Comparison of ENCODE assay signal across 8 cellular contexts in the genomic region with DNA sequence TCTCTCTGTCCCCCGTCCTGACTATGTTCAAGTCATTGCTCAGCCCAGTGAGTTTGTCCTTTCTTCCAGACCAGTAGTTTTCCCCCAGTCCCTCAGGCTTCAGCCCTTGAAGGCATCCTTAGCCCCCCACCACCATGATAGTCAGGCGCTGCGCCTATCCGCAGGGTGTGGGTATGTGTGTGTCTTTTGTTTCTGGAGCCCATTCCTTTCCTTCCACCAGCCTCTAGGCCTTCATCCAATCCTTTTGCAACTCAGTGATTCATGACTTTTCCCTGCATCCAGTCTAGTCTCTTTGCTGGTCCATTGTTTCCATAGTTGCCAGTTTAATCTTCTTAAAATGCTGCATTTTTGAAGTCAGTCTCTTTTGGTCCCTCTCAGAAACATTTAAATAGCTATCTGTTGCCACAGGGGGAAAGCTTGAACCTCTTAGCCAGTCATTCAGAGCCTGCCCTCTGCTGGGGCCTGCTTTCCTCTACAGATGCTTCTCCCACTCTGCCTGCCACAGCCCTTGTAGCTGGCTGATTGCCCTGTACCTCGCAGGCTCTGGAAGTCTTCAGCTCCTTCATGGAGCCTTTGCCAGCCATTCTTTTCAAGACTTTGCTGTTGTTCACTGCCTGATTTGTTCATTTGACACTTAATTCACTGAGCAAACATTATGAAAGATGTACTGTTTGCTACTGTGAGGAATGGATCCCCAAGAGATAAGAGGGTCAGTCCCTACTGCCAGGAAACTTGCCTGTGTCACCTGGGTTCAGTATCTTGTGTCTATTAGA. TPM values are rescaled to one million over a fixed set of nuclear protein-coding genes. Genes with fewer than 3 reads are reported as not detected.
DNase-seq lines count a peak whose midpoint lies in the region; ATAC-seq, FAIRE-seq and TF ChIP-seq lines count a peak whose summit lies in the region.

No MANE protein-coding gene starts in this region.

- H2BK12ac ChIP-seq in H1 (ENCODE audit: low read depth, low read length), result no peak overlapping the region

- no peak overlapping the region for H3K27ac ChIP-seq in BLaER1
- no peak overlapping the region for H3K27ac ChIP-seq in H1 (ENCODE audit: low read depth, low read length)
- peak overlapping the region; percentile 20 for H3K27ac ChIP-seq in mesodermal cell (ENCODE audit: low read depth, low read length, severe bottlenecking)

- H3K4ac ChIP-seq in H1 (replicated peaks; ENCODE audit: insufficient read length, low read depth, low read length), result no peak overlapping the region

- H3K79me1 ChIP-seq in H1 (ENCODE audit: low read depth, low read length), result peaks cover 4% of the 10 kb centered on the region; the same call in 1 of the 2 replicates

- H3K23ac ChIP-seq in H1 (ENCODE audit: insufficient read length), result no peak overlapping the region

- H4K8ac ChIP-seq in H1 (ENCODE audit: extremely low read depth, insufficient read depth, low read length), result no peak overlapping the region

- CTCF ChIA-PET in H1 (lab: Charles Lee; ENCODE audit: partially characterized antibody), result interaction anchor here (0.7 to 5.6 kb wide), 47 partner anchors 8 to 438 kb away, joined by 3 to 65 read pairs (median 3); a partner anchor contains a TSS

- no peak overlapping the region for H2BK20ac ChIP-seq in H1 (ENCODE audit: low read length)

- TF ChIP-seq CTCF in H1 (IDR thresholded peaks at IDR 0.05; ENCODE audit: control extremely low read depth in 1 of 3, insufficient read depth in 1 of 3, low read depth in 1 of 3, low read length in 3 of 3), result peak; percentile 67 to 95 (median 87)

- peak; percentile 41 for DNase-seq in NCI-H748 (lab: John Stamatoyannopoulos, UW; ENCODE audit: unreplicated experiment)
- DNase-seq in activated CD8-positive, alpha-beta memory T cell treated with anti-CD3 and anti-CD28 coated beads for 4 hours (ENCODE audit: low read depth in 2 of 2), result peak; percentile 20 to 22
- DNase-seq in H1 (ENCODE audit: low read depth in 1 of 2, low spot score in 2 of 2), result peak; percentile 38 to 59
- DNase-seq in stimulated activated CD8-positive, alpha-beta memory T cell treated with anti-CD3 and anti-CD28 coated beads, Interleukin-2, amount 100 ng/mL, for 1 hour (ENCODE audit: low read depth in 2 of 2), result peak; percentile 24 to 31

- H4K5ac ChIP-seq in H1 (ENCODE audit: insufficient read length, low read depth, low read length), result no peak overlapping the region

- POLR2A ChIA-PET in H1 (lab: Charles Lee; ENCODE audit: partially characterized antibody), result interaction anchor here (1.0 kb wide), 1 partner anchor 58 kb away, joined by 3 read pairs; no protein-coding TSS in a partner anchor

- H3K9me3 ChIP-seq in BLaER1, result no peaks in the 10 kb centered on the region
- H3K9me3 ChIP-seq in H1 (ENCODE audit: insufficient read depth in 2 of 2, low read depth in 1 of 2, low read length in 1 of 2), result no peaks in the 10 kb centered on the region
- H3K9me3 ChIP-seq in mesodermal cell (ENCODE audit: control insufficient read depth, low read length), result no peaks in the 10 kb centered on the region

- H3K36me3 ChIP-seq in BLaER1, result peaks cover 34% of the 10 kb centered on the region
- peaks cover 0 to 5% (median under 1%) of the 10 kb centered on the region in 4 experiments; a peak in 5 of 8 replicates for H3K36me3 ChIP-seq in H1 (ENCODE audit: control insufficient read depth in 2 of 4, insufficient read depth in 4 of 4, low read length in 3 of 4)
- H3K36me3 ChIP-seq in mesodermal cell (ENCODE audit: control insufficient read depth, insufficient read depth, low read length), result peaks cover 30% of the 10 kb centered on the region

- 66% methylated on average over 5 of the region's 5 CpGs; no CpG with 5 or more reads in 1 of the 2 experiments for WGBS in H1 (ENCODE audit: extremely low coverage in 1 of 2, insufficient coverage in 1 of 2, insufficient read length in 1 of 2, insufficient replicate concordance in 2 of 2, low coverage in 1 of 2, low lambda C conversion rate in 2 of 2, missing lambda C conversion rate in 1 of 2), 2 experiments
- WGBS in mesodermal cell (ENCODE audit: insufficient coverage in 2 of 2), 2 experiments, result 63 to 67% methylated on average over 1 to 2 of the region's 5 CpGs

- 0 out of 4 replicates have a peak, but pooled peaks cover 0 to 5% of the 10 kb centered on the region in 2 experiments for H3K79me2 ChIP-seq in H1 (ENCODE audit: control insufficient read depth in 1 of 2, insufficient read depth in 2 of 2, low read length in 2 of 2)

- no peak overlapping the region for H3K14ac ChIP-seq in H1 (ENCODE audit: insufficient read length)

- TF ChIP-seq POLR2A in H1 (IDR thresholded peaks at IDR 0.05; ENCODE audit: control extremely low read depth in 1 of 2, low read depth in 2 of 2, low read length in 2 of 2), result no peak

- H3K4me1 ChIP-seq in BLaER1 (peaks cover 33% of the 10 kb centered on the region), H1 (replicated peaks in 1 of 4; ENCODE audit: control insufficient read depth in 3 of 4, insufficient read depth in 4 of 4, low read length in 3 of 4) (peaks cover 0 to 6% (median 3%) of the 10 kb centered on the region in 4 experiments; a peak in 3 of 7 replicates), mesodermal cell (ENCODE audit: control insufficient read depth, insufficient read depth, low read length, poor library complexity, severe bottlenecking) (no peaks in the 10 kb centered on the region)

- H3K23me2 ChIP-seq in H1 (ENCODE audit: low read depth, low read length), result no peaks in the 10 kb centered on the region

- no peak overlapping the region for H3K18ac ChIP-seq in H1 (ENCODE audit: extremely low read depth, low read length)

- H3K9ac ChIP-seq in BLaER1 (no peak overlapping the region), H1 (replicated peaks in 1 of 4; ENCODE audit: extremely low read depth in 1 of 4, low read depth in 3 of 4, low read length in 3 of 4) (no peak overlapping the region)

- no peak overlapping the region for H4K91ac ChIP-seq in H1 (replicated peaks; ENCODE audit: insufficient read length, low read length)

- H3K56ac ChIP-seq in H1 (replicated peaks; ENCODE audit: insufficient read length, low read depth, low read length), result no peak overlapping the region

- no peak for FAIRE-seq in H1 (lab: Jason Lieb, UNC)

- no peak overlapping the region for H2AFZ ChIP-seq in H1 (ENCODE audit: low read length)

- H4K20me1 ChIP-seq in BLaER1, result peaks cover 64% of the 10 kb centered on the region
- H4K20me1 ChIP-seq in H1 (replicated peaks in 1 of 2; ENCODE audit: control insufficient read depth in 1 of 2, insufficient read depth in 2 of 2, low read length in 2 of 2), result no peaks in the 10 kb centered on the region

- H3K27me3 ChIP-seq in BLaER1 (no peaks in the 10 kb centered on the region), H1 (replicated peaks in 1 of 4; ENCODE audit: control insufficient read depth in 3 of 4, extremely low read depth in 1 of 4, insufficient read depth in 3 of 4, low read length in 3 of 4) (no peaks in the 10 kb centered on the region)

- no peak overlapping the region for H2BK120ac ChIP-seq in H1 (replicated peaks; ENCODE audit: low read depth, low read length)

- H3K4me3 ChIP-seq in BLaER1, result no peak overlapping the region
- H3K4me3 ChIP-seq in H1 (ENCODE audit: extremely low read depth in 1 of 4, insufficient read depth in 2 of 4, low read depth in 3 of 4, low read length in 4 of 4), result no peak overlapping the region
- H3K4me3 ChIP-seq in mesodermal cell (ENCODE audit: extremely low read depth, insufficient read depth, low read length, poor library complexity, severe bottlenecking), result no peak overlapping the region

- H3K4me2 ChIP-seq in BLaER1 (peak overlapping the region; percentile 48), H1 (ENCODE audit: insufficient read depth in 1 of 2, low read depth in 2 of 2, low read length in 2 of 2) (0 out of 4 replicates have a peak overlapping the region, but pooled peaks of 1 of the 2 experiments have one; percentile 1)

- no peak for TF ChIP-seq EP300 in H1 (IDR thresholded peaks at IDR 0.05; ENCODE audit: borderline replicate concordance in 1 of 2, low read depth in 2 of 2, low read length in 2 of 2)

- H2BK5ac ChIP-seq in H1 (ENCODE audit: low read depth, low read length), result no peak overlapping the region

- no peak overlapping the region; the same call in 1 of the 2 replicates for H2AK5ac ChIP-seq in H1 (ENCODE audit: low read depth, low read length)

- TF ChIP-seq RAD21 in H1 (IDR thresholded peaks at IDR 0.05 in 1 of 2, conservative IDR thresholded peaks at IDR 0.05 in 1 of 2; ENCODE audit: low read depth in 2 of 2, low read length in 2 of 2), result peak; percentile 77 to 78

- ATAC-seq in GM19025 (IDR thresholded peaks at IDR 0.05; ENCODE audit: low read depth, unreplicated experiment) (peak; percentile 79), HG03342 (IDR thresholded peaks at IDR 0.05; ENCODE audit: unreplicated experiment) (peak; percentile 86)

- no peak overlapping the region for H2BK15ac ChIP-seq in H1 (ENCODE audit: low read length)

TF ChIP-seq in H1, 55 proteins besides CTCF, POLR2A, EP300 and RAD21 (continues in another document):
- TF ChIP-seq SAP30 (IDR thresholded peaks at IDR 0.05; ENCODE audit: insufficient read depth, insufficient replicate concordance, low read length), result no peak

RNA-seq across cellular contexts. Expression of a gene that starts 55.9 kb away (rescaled TPM):
- 4.7 and 5.1 TPM in 2 replicates for total RNA-seq in H1 (2021; fragmentation: NEBNext Ultra II Directional; extraction: Animal tissue kit (Norgen Biotek cat#: 25700))
- polyA plus RNA-seq in H1 (2011; rRNA removed), result 2.4 and 5.5 TPM in 2 replicates
- 4.9 TPM for polyA plus RNA-seq in H1 (2011; cell fraction: cytosol; rRNA removed)
- polyA plus RNA-seq in H1 (2011; cell fraction: nucleus; rRNA removed), result 13.5 TPM
- polyA plus RNA-seq in H1 (2012, experiment 1 of 2), result 2.0 to 4.3 TPM (median 2.9 TPM) in 4 replicates
- 0.45 TPM for polyA plus RNA-seq in H1 (2012, experiment 2 of 2)
- 1.8 TPM for polyA plus RNA-seq in H1 (2013, experiment 1 of 2)
- polyA plus RNA-seq in H1 (2013, experiment 2 of 2), result 1.7 TPM
- 6.9 and 7.2 TPM in 2 replicates for polyA minus RNA-seq in H1 (2011; rRNA and poly(A)+ RNA removed)
- 7.3 TPM for polyA minus RNA-seq in H1 (2011; cell fraction: cytosol; rRNA and poly(A)+ RNA removed)
- 6.4 TPM for polyA minus RNA-seq in H1 (2011; cell fraction: nucleus; rRNA and poly(A)+ RNA removed)
- 21.2 TPM for polyA plus RNA-seq in mesodermal cell (2013, experiment 1 of 2)
- 17.3 TPM for polyA plus RNA-seq in mesodermal cell (2013, experiment 2 of 2)

RNA-seq across cellular contexts. Expression of a gene that starts 57.3 kb away (rescaled TPM):
- 14.3 and 15.7 TPM in 2 replicates for total RNA-seq in H1 (2021; fragmentation: NEBNext Ultra II Directional; extraction: Animal tissue kit (Norgen Biotek cat#: 25700))
- 3.1 and 4.2 TPM in 2 replicates for polyA plus RNA-seq in H1 (2011; rRNA removed)
- polyA plus RNA-seq in H1 (2011; cell fraction: cytosol; rRNA removed), result 4.8 TPM
- polyA plus RNA-seq in H1 (2011; cell fraction: nucleus; rRNA removed), result 4.0 TPM
- polyA plus RNA-seq in H1 (2012, experiment 1 of 2), result 5.8 to 8.1 TPM (median 6.3 TPM) in 4 replicates
- polyA plus RNA-seq in H1 (2012, experiment 2 of 2), result 0.80 TPM
- 8.8 TPM for polyA plus RNA-seq in H1 (2013, experiment 1 of 2)
- 9.5 TPM for polyA plus RNA-seq in H1 (2013, experiment 2 of 2)
- 13.1 and 17.9 TPM in 2 replicates for polyA minus RNA-seq in H1 (2011; rRNA and poly(A)+ RNA removed)
- 9.9 TPM for polyA minus RNA-seq in H1 (2011; cell fraction: cytosol; rRNA and poly(A)+ RNA removed)
- 11.6 TPM for polyA minus RNA-seq in H1 (2011; cell fraction: nucleus; rRNA and poly(A)+ RNA removed)
- 8.8 TPM for polyA plus RNA-seq in mesodermal cell (2013, experiment 1 of 2)
- polyA plus RNA-seq in mesodermal cell (2013, experiment 2 of 2), result 8.2 TPM
